1 cellular context compared by ENCODE assay signal in genomic region chrX:104288961-104289360, GRCh38.
TF ChIP-seq lines count a peak whose summit lies in the region.

No MANE protein-coding gene starts in this region.

TF ChIP-seq in WTC11, 78 proteins besides CTCF, POLR2A, EP300 and RAD21:
- TF ChIP-seq IRF2 (CRISPR knock-in tag; IDR thresholded peaks at IDR 0.05; ENCODE audit: borderline replicate concordance, low read depth) (no peak), ETV6 (CRISPR knock-in tag; IDR thresholded peaks at IDR 0.05) (no peak), JAZF1 (CRISPR knock-in tag; IDR thresholded peaks at IDR 0.05) (no peak), HMGXB4 (CRISPR knock-in tag; IDR thresholded peaks at IDR 0.05) (no peak), FOXP4 (CRISPR knock-in tag; IDR thresholded peaks at IDR 0.05) (no peak), NFYB (CRISPR knock-in tag; conservative IDR thresholded peaks at IDR 0.05; ENCODE audit: low read depth) (no peak), TCF7 (CRISPR knock-in tag; IDR thresholded peaks at IDR 0.05; ENCODE audit: low read depth) (no peak), TEAD4 (CRISPR knock-in tag; IDR thresholded peaks at IDR 0.05) (no peak), IRF1 (CRISPR knock-in tag; IDR thresholded peaks at IDR 0.05) (no peak), NFE2L1 (CRISPR knock-in tag; IDR thresholded peaks at IDR 0.05) (no peak), ATF1 (CRISPR knock-in tag; IDR thresholded peaks at IDR 0.05) (no peak), PRDM15 (CRISPR knock-in tag; IDR thresholded peaks at IDR 0.05) (no peak), SMAD3 (CRISPR knock-in tag; IDR thresholded peaks at IDR 0.05; ENCODE audit: borderline replicate concordance) (no peak), ZNF263 (CRISPR knock-in tag; IDR thresholded peaks at IDR 0.05; ENCODE audit: low read depth) (no peak), SMAD4 (CRISPR knock-in tag; IDR thresholded peaks at IDR 0.05) (no peak), HMGA2 (CRISPR knock-in tag; IDR thresholded peaks at IDR 0.05) (no peak), TEAD1 (CRISPR knock-in tag; IDR thresholded peaks at IDR 0.05) (no peak), CBFB (CRISPR knock-in tag; IDR thresholded peaks at IDR 0.05; ENCODE audit: low read depth) (no peak), NR2C2 (CRISPR knock-in tag; IDR thresholded peaks at IDR 0.05) (no peak)
- TF ChIP-seq, protein P1, sequence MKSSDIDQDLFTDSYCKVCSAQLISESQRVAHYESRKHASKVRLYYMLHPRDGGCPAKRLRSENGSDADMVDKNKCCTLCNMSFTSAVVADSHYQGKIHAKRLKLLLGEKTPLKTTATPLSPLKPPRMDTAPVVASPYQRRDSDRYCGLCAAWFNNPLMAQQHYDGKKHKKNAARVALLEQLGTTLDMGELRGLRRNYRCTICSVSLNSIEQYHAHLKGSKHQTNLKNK (CRISPR knock-in tag; IDR thresholded peaks at IDR 0.05) = no peak
TF ChIP-seq in WTC11: peak in this region for 0.
